In genomic region chr17:40327735-40328385, GRCh38 we compare ENCODE assay signal across 11 cellular contexts. TPM values are rescaled to one million over a fixed set of nuclear protein-coding genes. Genes with fewer than 3 reads are reported as not detected.
DNase-seq lines count a peak whose midpoint lies in the region; ATAC-seq, FAIRE-seq and TF ChIP-seq lines count a peak whose summit lies in the region.
"Had no signal": no experiment of that assay in that cellular context is flagged by ENCODE, and none has a peak within 500 bp of the region (broad histone marks: within the 10 kb centered on the region; RNA-seq: fewer than 3 reads in every experiment).

No MANE protein-coding gene starts in this region.

- H4K20me1 ChIP-seq in HepG2 (ENCODE audit: insufficient read depth, low read length) = peaks cover 36% of the 10 kb centered on the region

- TF ChIP-seq CTCF in HepG2 (CRISPR knock-in tag; IDR thresholded peaks at IDR 0.05) = no peak
- no peak for TF ChIP-seq CTCF in thoracic aorta (IDR thresholded peaks at IDR 0.05)

- intact Hi-C loops in HepG2 (cut with micrococcal nuclease; ENCODE audit: unreplicated experiment) = no loop called here

- no peaks in the 10 kb centered on the region for H3K27me3 Mint-ChIP-seq in activated CD4-positive, alpha-beta T cell treated with anti-CD3 and anti-CD28 coated beads, Interleukin-2, amount 10 ng/mL, durations not matched to agents 7 days and 5 days
- no peaks in the 10 kb centered on the region for H3K27me3 Mint-ChIP-seq in activated naive CD8-positive, alpha-beta T cell treated with anti-CD3 and anti-CD28 coated beads, Interleukin-2, amount 10 ng/mL, durations not matched to agents 7 days and 5 days

- H3K4me1 ChIP-seq in HepG2 (ENCODE audit: insufficient read depth, low read length) (peaks cover 80% of the 10 kb centered on the region), thoracic aorta (ENCODE audit: control insufficient read depth in 1 of 2, low read depth in 2 of 2) (peaks cover 91 to 99% of the 10 kb centered on the region in 2 donors)

- no peak for FAIRE-seq in HepG2 (lab: Jason Lieb, UNC)

- H3K9me3 ChIP-seq in HepG2 (ENCODE audit: low read length) (no peaks in the 10 kb centered on the region), thoracic aorta (no peaks in the 10 kb centered on the region)

- peaks cover 48% of the 10 kb centered on the region for H3K36me3 Mint-ChIP-seq in activated CD4-positive, alpha-beta T cell treated with anti-CD3 and anti-CD28 coated beads, Interleukin-2, amount 10 ng/mL, durations not matched to agents 7 days and 5 days (ENCODE audit: low read depth)
- H3K36me3 Mint-ChIP-seq in activated naive CD8-positive, alpha-beta T cell treated with anti-CD3 and anti-CD28 coated beads, Interleukin-2, amount 10 ng/mL, durations not matched to agents 7 days and 5 days = peaks cover 24% of the 10 kb centered on the region

- no peak overlapping the region for H3K27ac ChIP-seq in HepG2 (ENCODE audit: extremely low read length, insufficient read depth, low read length)
- H3K27ac ChIP-seq in thoracic aorta = peak overlapping the region; percentile 60 to 67

- H3K27ac Mint-ChIP-seq in activated CD4-positive, alpha-beta T cell treated with anti-CD3 and anti-CD28 coated beads, Interleukin-2, amount 10 ng/mL, durations not matched to agents 7 days and 5 days = peak overlapping the region; percentile 96
- H3K27ac Mint-ChIP-seq in activated naive CD8-positive, alpha-beta T cell treated with anti-CD3 and anti-CD28 coated beads, Interleukin-2, amount 10 ng/mL, durations not matched to agents 7 days and 5 days = peak overlapping the region; percentile 98

- in situ Hi-C loops in HepG2 (cut with HindIII; ENCODE audit: extremely low pct_ligation_motif_present, low pct_unique_long_range_greater_than_20kb) = no loop called here

- H3K4me1 Mint-ChIP-seq in activated CD4-positive, alpha-beta T cell treated with anti-CD3 and anti-CD28 coated beads, Interleukin-2, amount 10 ng/mL, durations not matched to agents 7 days and 5 days = peaks cover 93% of the 10 kb centered on the region
- H3K4me1 Mint-ChIP-seq in activated naive CD8-positive, alpha-beta T cell treated with anti-CD3 and anti-CD28 coated beads, Interleukin-2, amount 10 ng/mL, durations not matched to agents 7 days and 5 days = peaks cover 81% of the 10 kb centered on the region

- no peak overlapping the region for H3K4me2 ChIP-seq in HepG2 (ENCODE audit: low read depth, low read length)

- POLR2A ChIA-PET in activated CD4-positive, alpha-beta T cell treated with anti-CD3 and anti-CD28 coated beads, Interleukin-2, amount 10 ng/mL, durations not matched to agents 7 days and 5 days (lab: Charles Lee) = interaction anchor here (0.6 kb wide), 1 partner anchor 1084 kb away, joined by 3 read pairs; no protein-coding TSS in a partner anchor
- POLR2A ChIA-PET in activated naive CD8-positive, alpha-beta T cell treated with anti-CD3 and anti-CD28 coated beads, Interleukin-2, amount 10 ng/mL, durations not matched to agents 7 days and 5 days (lab: Charles Lee) = interaction anchor here (0.7 to 14.9 kb wide), 8 partner anchors 10 to 1360 kb away, joined by 3 to 170 read pairs (median 4); partner anchors contain the start of gene RARA
- POLR2A ChIA-PET in HepG2 (lab: Yijun Ruan, JAX) = interaction anchor here (0.7 to 5.3 kb wide), 5 partner anchors 9 to 26 kb away, joined by 3 to 48 read pairs (median 3); no protein-coding TSS in a partner anchor

- H2AFZ ChIP-seq in HepG2 (ENCODE audit: low read length) = no peak overlapping the region

- peaks cover 19% of the 10 kb centered on the region for H3K79me2 ChIP-seq in HepG2 (ENCODE audit: insufficient read depth, low read length)

- H3K27me3 ChIP-seq in HepG2 (ENCODE audit: control insufficient read depth in 1 of 2, insufficient read depth in 2 of 2, low read length in 2 of 2) = no peaks in the 10 kb centered on the region
- H3K27me3 ChIP-seq in thoracic aorta (replicated peaks; ENCODE audit: insufficient read depth) = no peaks in the 10 kb centered on the region

- no peak for TF ChIP-seq RAD21 in HepG2 (CRISPR knock-in tag; IDR thresholded peaks at IDR 0.05)

- H3K4me3 ChIP-seq in HepG2 (replicated peaks in 1 of 3; ENCODE audit: insufficient read depth in 1 of 3, low read depth in 2 of 3, low read length in 3 of 3) (no peak overlapping the region), thoracic aorta (no peak overlapping the region)
- H3K4me3 ChIP-seq: lung had no signal

- H3K36me3 ChIP-seq in HepG2 (replicated peaks in 1 of 2; ENCODE audit: control insufficient read depth in 1 of 2, insufficient read depth in 2 of 2, low read length in 2 of 2) = peaks cover 0 to 6% of the 10 kb centered on the region in 2 experiments; a peak in 1 of 5 replicates
- H3K36me3 ChIP-seq in thoracic aorta = no peaks in the 10 kb centered on the region

- no peak overlapping the region for H3K9ac ChIP-seq in HepG2 (ENCODE audit: insufficient read depth, low read depth, low read length)

- no TSS peak for BruUV-seq in HepG2 (replicated peaks; lab: Mats Ljungman, UMichigan)

- WGBS in HepG2 (ENCODE audit: low lambda C conversion rate) = 50% methylated on average over 3 of the region's 3 CpGs

- CTCF ChIA-PET in activated CD4-positive, alpha-beta T cell treated with anti-CD3 and anti-CD28 coated beads, Interleukin-2, amount 10 ng/mL, durations not matched to agents 7 days and 5 days (lab: Charles Lee) = interaction anchor here (0.6 to 7.9 kb wide), 9 partner anchors 8 to 232 kb away, joined by 3 to 47 read pairs (median 4); no protein-coding TSS in a partner anchor
- CTCF ChIA-PET in HepG2 (lab: Yijun Ruan, JAX; ENCODE audit: low intra/inter-chr PET ratio, low total read pairs) = interaction anchor here (0.6 kb wide), 1 partner anchor 176 kb away, joined by 3 read pairs; no protein-coding TSS in a partner anchor

- TF ChIP-seq EP300 in HepG2 (IDR thresholded peaks at IDR 0.05; ENCODE audit: low read depth in 2 of 2, low read length in 2 of 2) (no peak), HepG2 (CRISPR knock-in tag; IDR thresholded peaks at IDR 0.05; ENCODE audit: borderline replicate concordance) (no peak)

- no peak for DNase-seq in activated CD4-positive, alpha-beta T cell treated with anti-CD3 and anti-CD28 coated beads, Interleukin-2, amount 10 ng/mL, durations not matched to agents 7 days and 5 days
- no peak for DNase-seq in activated CD4-positive, alpha-beta T cell treated with anti-CD3 and anti-CD28 coated beads for 1 hour
- DNase-seq in activated naive CD8-positive, alpha-beta T cell treated with anti-CD3 and anti-CD28 coated beads, Interleukin-2, amount 10 ng/mL, durations not matched to agents 7 days and 5 days = no peak
- DNase-seq in HepG2 (ENCODE audit: low spot score) = no peak
- no peak for DNase-seq in thoracic aorta (ENCODE audit: low spot score)
- DNase-seq in nucleus accumbens (lab: John Stamatoyannopoulos, UW) = no peak
- DNase-seq in activated CD4-positive, CD25-positive, alpha-beta regulatory T cell (lab: John Stamatoyannopoulos, UW) = no peak
- no peak for DNase-seq in NOMO-1 treated with DMSO at 0.1 percent for 48 hours (lab: John Stamatoyannopoulos, UW; ENCODE audit: unreplicated experiment)
- DNase-seq: NCI-H1092, RPMI8226 had no signal

- H3K9me3 Mint-ChIP-seq in activated CD4-positive, alpha-beta T cell treated with anti-CD3 and anti-CD28 coated beads, Interleukin-2, amount 10 ng/mL, durations not matched to agents 7 days and 5 days = no peaks in the 10 kb centered on the region
- H3K9me3 Mint-ChIP-seq in activated naive CD8-positive, alpha-beta T cell treated with anti-CD3 and anti-CD28 coated beads, Interleukin-2, amount 10 ng/mL, durations not matched to agents 7 days and 5 days = no peaks in the 10 kb centered on the region

- no peak for ATAC-seq in activated naive CD8-positive, alpha-beta T cell treated with anti-CD3 and anti-CD28 coated beads, Interleukin-2, amount 10 ng/mL, durations not matched to agents 7 days and 5 days (ENCODE audit: low read depth)
- no peak for ATAC-seq in HepG2
- ATAC-seq in thoracic aorta (ENCODE audit: insufficient number of reproducible peaks, low FRiP score, low read depth) = no peak

- TF ChIP-seq POLR2A in HepG2 (IDR thresholded peaks at IDR 0.05; ENCODE audit: insufficient read depth in 1 of 2, low read depth in 2 of 2, low read length in 2 of 2) = no peak

- H3K4me3 Mint-ChIP-seq in activated CD4-positive, alpha-beta T cell treated with anti-CD3 and anti-CD28 coated beads, Interleukin-2, amount 10 ng/mL, durations not matched to agents 7 days and 5 days = peak overlapping the region; percentile 80
- H3K4me3 Mint-ChIP-seq in activated naive CD8-positive, alpha-beta T cell treated with anti-CD3 and anti-CD28 coated beads, Interleukin-2, amount 10 ng/mL, durations not matched to agents 7 days and 5 days = peak overlapping the region; percentile 88

RNA-seq across cellular contexts. Expression of gene RARA, which starts 18.9 kb away (rescaled TPM):
- 10 to 100 TPM; 66.6 to 66.7 TPM for total RNA-seq in activated CD4-positive, alpha-beta T cell treated with anti-CD3 and anti-CD28 coated beads, Interleukin-2, amount 10 ng/mL, durations not matched to agents 7 days and 5 days
- 10 to 100 TPM; 51.7 to 53.6 TPM for total RNA-seq in activated naive CD8-positive, alpha-beta T cell treated with anti-CD3 and anti-CD28 coated beads, Interleukin-2, amount 10 ng/mL, durations not matched to agents 7 days and 5 days
- total RNA-seq in HepG2 (2016; rRNA removed; fragmentation: Illumina TruSeq; extraction: Trizol) = 8.6 and 8.9 TPM in 2 replicates
- total RNA-seq in HepG2 (2016; cell fraction: cytosol; rRNA removed; fragmentation: Illumina TruSeq; extraction: Trizol; ENCODE audit: low read depth) = 3.2 and 3.7 TPM in 2 replicates
- 6.7 and 9.5 TPM in 2 replicates for total RNA-seq in HepG2 (2016; cell fraction: insoluble cytoplasmic fraction; rRNA removed; fragmentation: Illumina TruSeq; extraction: Trizol)
- total RNA-seq in HepG2 (2016; cell fraction: membrane; rRNA removed; fragmentation: Illumina TruSeq; extraction: Trizol) = 8.2 and 11.1 TPM in 2 replicates
- 6.0 and 7.0 TPM in 2 replicates for total RNA-seq in HepG2 (2016; cell fraction: nucleus; rRNA removed; fragmentation: Illumina TruSeq; extraction: Trizol)
- polyA plus RNA-seq in HepG2 (2011; rRNA removed) = 6.0 and 6.4 TPM in 2 replicates
- polyA plus RNA-seq in HepG2 (2011; cell fraction: cytosol; rRNA removed) = 2.2 and 3.8 TPM in 2 replicates
- 13.2 and 13.3 TPM in 2 replicates for polyA plus RNA-seq in HepG2 (2011; cell fraction: nucleus; rRNA removed)
- 15.4 and 16.1 TPM in 2 replicates for polyA plus RNA-seq in HepG2 (2012)
- 3.8 and 5.4 TPM in 2 replicates for polyA plus RNA-seq in HepG2 (2016; cell fraction: cytosol; fragmentation: Illumina TruSeq; extraction: Trizol; ENCODE audit: low read depth)
- polyA plus RNA-seq in HepG2 (2016; cell fraction: insoluble cytoplasmic fraction; fragmentation: Illumina TruSeq; extraction: Trizol; ENCODE audit: low read depth) = 12.7 and 17.8 TPM in 2 replicates
- 9.6 and 13.8 TPM in 2 replicates for polyA plus RNA-seq in HepG2 (2016; cell fraction: membrane; fragmentation: Illumina TruSeq; extraction: Trizol; ENCODE audit: low read depth)
- polyA plus RNA-seq in HepG2 (2016; cell fraction: nucleus; fragmentation: Illumina TruSeq; extraction: Trizol; ENCODE audit: insufficient read depth, low read depth) = 19.0 and 19.4 TPM in 2 replicates
- polyA minus RNA-seq in HepG2 (2011; rRNA and poly(A)+ RNA removed; ENCODE audit: low replicate concordance) = 6.4 and 11.7 TPM in 2 replicates
- 6.7 and 8.2 TPM in 2 replicates for polyA minus RNA-seq in HepG2 (2011; cell fraction: cytosol; rRNA and poly(A)+ RNA removed)
- 5.2 and 6.7 TPM in 2 replicates for polyA minus RNA-seq in HepG2 (2011; cell fraction: nucleus; rRNA and poly(A)+ RNA removed)
- 10 to 100 TPM; 46.8 to 73.4 TPM for total RNA-seq in thoracic aorta

RNA-seq across cellular contexts. Expression of gene GJD3, which starts 36.7 kb away (rescaled TPM):
- total RNA-seq in activated CD4-positive, alpha-beta T cell treated with anti-CD3 and anti-CD28 coated beads, Interleukin-2, amount 10 ng/mL, durations not matched to agents 7 days and 5 days = under 1 TPM in 1 of 2 experiments, not detected in 1; 0.22 TPM
- total RNA-seq in activated naive CD8-positive, alpha-beta T cell treated with anti-CD3 and anti-CD28 coated beads, Interleukin-2, amount 10 ng/mL, durations not matched to agents 7 days and 5 days = under 1 TPM in 1 of 2 experiments, not detected in 1; 0.48 TPM
- total RNA-seq in HepG2 (2016; rRNA removed; fragmentation: Illumina TruSeq; extraction: Trizol) (not detected in 2 replicates), thoracic aorta (1 to 10 TPM in 1 of 2 donors, not detected in 1; 1.5 TPM)
- total RNA-seq in HepG2 (2016; cell fraction: cytosol; rRNA removed; fragmentation: Illumina TruSeq; extraction: Trizol; ENCODE audit: low read depth) = not detected in 2 replicates
- not detected in 2 replicates for total RNA-seq in HepG2 (2016; cell fraction: insoluble cytoplasmic fraction; rRNA removed; fragmentation: Illumina TruSeq; extraction: Trizol)
- not detected in 2 replicates for total RNA-seq in HepG2 (2016; cell fraction: membrane; rRNA removed; fragmentation: Illumina TruSeq; extraction: Trizol)
- not detected in 2 replicates for total RNA-seq in HepG2 (2016; cell fraction: nucleus; rRNA removed; fragmentation: Illumina TruSeq; extraction: Trizol)
- polyA plus RNA-seq in HepG2 (2011; rRNA removed) = not detected in 2 replicates
- not detected in 2 replicates for polyA plus RNA-seq in HepG2 (2011; cell fraction: cytosol; rRNA removed)
- polyA plus RNA-seq in HepG2 (2011; cell fraction: nucleus; rRNA removed) = not detected in 2 replicates
- polyA plus RNA-seq in HepG2 (2012) = not detected in 2 replicates
- not detected in 2 replicates for polyA plus RNA-seq in HepG2 (2016; cell fraction: cytosol; fragmentation: Illumina TruSeq; extraction: Trizol; ENCODE audit: low read depth)
- not detected in 2 replicates for polyA plus RNA-seq in HepG2 (2016; cell fraction: insoluble cytoplasmic fraction; fragmentation: Illumina TruSeq; extraction: Trizol; ENCODE audit: low read depth)
- not detected in 2 replicates for polyA plus RNA-seq in HepG2 (2016; cell fraction: membrane; fragmentation: Illumina TruSeq; extraction: Trizol; ENCODE audit: low read depth)
- not detected in 2 replicates for polyA plus RNA-seq in HepG2 (2016; cell fraction: nucleus; fragmentation: Illumina TruSeq; extraction: Trizol; ENCODE audit: insufficient read depth, low read depth)
- polyA minus RNA-seq in HepG2 (2011; rRNA and poly(A)+ RNA removed; ENCODE audit: low replicate concordance) = not detected in 2 replicates
- polyA minus RNA-seq in HepG2 (2011; cell fraction: cytosol; rRNA and poly(A)+ RNA removed) = not detected in 2 replicates
- polyA minus RNA-seq in HepG2 (2011; cell fraction: nucleus; rRNA and poly(A)+ RNA removed) = not detected in 2 replicates

RNA-seq across cellular contexts. Expression of gene CDC6, which starts 40.2 kb away (rescaled TPM):
- total RNA-seq in activated CD4-positive, alpha-beta T cell treated with anti-CD3 and anti-CD28 coated beads, Interleukin-2, amount 10 ng/mL, durations not matched to agents 7 days and 5 days = 10 to 100 TPM; 81.1 to 98.8 TPM
- total RNA-seq in activated naive CD8-positive, alpha-beta T cell treated with anti-CD3 and anti-CD28 coated beads, Interleukin-2, amount 10 ng/mL, durations not matched to agents 7 days and 5 days = 10 to 100 TPM; 67.9 to 75.2 TPM
- total RNA-seq in HepG2 (2016; rRNA removed; fragmentation: Illumina TruSeq; extraction: Trizol) = 114 and 154 TPM in 2 replicates
- 24.3 and 27.3 TPM in 2 replicates for total RNA-seq in HepG2 (2016; cell fraction: cytosol; rRNA removed; fragmentation: Illumina TruSeq; extraction: Trizol; ENCODE audit: low read depth)
- 117 and 162 TPM in 2 replicates for total RNA-seq in HepG2 (2016; cell fraction: insoluble cytoplasmic fraction; rRNA removed; fragmentation: Illumina TruSeq; extraction: Trizol)
- total RNA-seq in HepG2 (2016; cell fraction: membrane; rRNA removed; fragmentation: Illumina TruSeq; extraction: Trizol) = 42.3 and 51.8 TPM in 2 replicates
- total RNA-seq in HepG2 (2016; cell fraction: nucleus; rRNA removed; fragmentation: Illumina TruSeq; extraction: Trizol) = 89.2 and 89.6 TPM in 2 replicates
- 10.7 and 17.4 TPM in 2 replicates for polyA plus RNA-seq in HepG2 (2011; rRNA removed)
- 6.9 and 8.8 TPM in 2 replicates for polyA plus RNA-seq in HepG2 (2011; cell fraction: cytosol; rRNA removed)
- 9.6 and 11.4 TPM in 2 replicates for polyA plus RNA-seq in HepG2 (2011; cell fraction: nucleus; rRNA removed)
- polyA plus RNA-seq in HepG2 (2012) = 8.4 and 23.9 TPM in 2 replicates
- polyA plus RNA-seq in HepG2 (2016; cell fraction: cytosol; fragmentation: Illumina TruSeq; extraction: Trizol; ENCODE audit: low read depth) = 12.0 and 14.2 TPM in 2 replicates
- polyA plus RNA-seq in HepG2 (2016; cell fraction: insoluble cytoplasmic fraction; fragmentation: Illumina TruSeq; extraction: Trizol; ENCODE audit: low read depth) = 133 and 135 TPM in 2 replicates
- polyA plus RNA-seq in HepG2 (2016; cell fraction: membrane; fragmentation: Illumina TruSeq; extraction: Trizol; ENCODE audit: low read depth) = 15.3 and 18.9 TPM in 2 replicates
- polyA plus RNA-seq in HepG2 (2016; cell fraction: nucleus; fragmentation: Illumina TruSeq; extraction: Trizol; ENCODE audit: insufficient read depth, low read depth) = 98.6 and 99.5 TPM in 2 replicates
- polyA minus RNA-seq in HepG2 (2011; rRNA and poly(A)+ RNA removed; ENCODE audit: low replicate concordance) = 8.7 and 50.8 TPM in 2 replicates
- 9.4 and 10.7 TPM in 2 replicates for polyA minus RNA-seq in HepG2 (2011; cell fraction: cytosol; rRNA and poly(A)+ RNA removed)
- 31.5 and 47.0 TPM in 2 replicates for polyA minus RNA-seq in HepG2 (2011; cell fraction: nucleus; rRNA and poly(A)+ RNA removed)
- total RNA-seq in thoracic aorta = 1 to 10 TPM in 1 of 2 donors, under 1 TPM in 1; 0.71 to 6.8 TPM
